1 cellular context compared by ENCODE assay signal in the genomic region with DNA sequence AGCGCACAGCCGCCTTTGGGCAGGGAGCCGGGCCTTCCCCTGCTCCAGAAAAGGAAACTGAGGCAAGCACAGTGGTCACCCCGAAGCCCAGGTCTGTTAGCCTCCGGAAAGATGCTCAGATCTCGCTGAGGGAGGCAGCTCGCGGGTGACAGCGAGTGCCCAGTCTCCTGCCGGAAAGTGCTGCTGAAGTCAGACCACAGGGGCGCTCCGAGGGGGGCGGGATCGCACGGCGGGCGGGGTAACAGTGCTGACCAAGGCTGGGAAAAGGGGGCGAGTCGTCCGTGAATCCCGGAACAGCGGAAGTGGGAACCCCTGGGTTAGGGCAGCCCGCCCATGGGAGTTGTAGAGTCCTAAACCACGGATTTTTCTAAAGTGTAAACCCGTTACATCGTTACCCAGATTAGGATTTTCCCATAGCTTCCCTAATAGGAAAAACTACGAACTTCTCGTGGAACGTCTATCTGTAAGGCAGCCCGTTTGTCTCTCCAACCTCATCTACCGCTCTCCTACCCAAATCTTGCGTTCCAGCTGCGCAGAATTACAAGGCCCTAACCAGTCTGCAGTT.
TF ChIP-seq lines count a peak whose summit lies in the region.

No MANE protein-coding gene starts in this region.

TF ChIP-seq in H1, 55 proteins besides CTCF, POLR2A, EP300 and RAD21:
- TF ChIP-seq SAP30 (IDR thresholded peaks at IDR 0.05; ENCODE audit: insufficient read depth, insufficient replicate concordance, low read length) (peak; percentile 34), ASH2L (IDR thresholded peaks at IDR 0.05; ENCODE audit: low read length) (peak; percentile 3), CBX8 (IDR thresholded peaks at IDR 0.05; ENCODE audit: borderline replicate concordance, low read depth, low read length) (no peak)
